In the genomic region with DNA sequence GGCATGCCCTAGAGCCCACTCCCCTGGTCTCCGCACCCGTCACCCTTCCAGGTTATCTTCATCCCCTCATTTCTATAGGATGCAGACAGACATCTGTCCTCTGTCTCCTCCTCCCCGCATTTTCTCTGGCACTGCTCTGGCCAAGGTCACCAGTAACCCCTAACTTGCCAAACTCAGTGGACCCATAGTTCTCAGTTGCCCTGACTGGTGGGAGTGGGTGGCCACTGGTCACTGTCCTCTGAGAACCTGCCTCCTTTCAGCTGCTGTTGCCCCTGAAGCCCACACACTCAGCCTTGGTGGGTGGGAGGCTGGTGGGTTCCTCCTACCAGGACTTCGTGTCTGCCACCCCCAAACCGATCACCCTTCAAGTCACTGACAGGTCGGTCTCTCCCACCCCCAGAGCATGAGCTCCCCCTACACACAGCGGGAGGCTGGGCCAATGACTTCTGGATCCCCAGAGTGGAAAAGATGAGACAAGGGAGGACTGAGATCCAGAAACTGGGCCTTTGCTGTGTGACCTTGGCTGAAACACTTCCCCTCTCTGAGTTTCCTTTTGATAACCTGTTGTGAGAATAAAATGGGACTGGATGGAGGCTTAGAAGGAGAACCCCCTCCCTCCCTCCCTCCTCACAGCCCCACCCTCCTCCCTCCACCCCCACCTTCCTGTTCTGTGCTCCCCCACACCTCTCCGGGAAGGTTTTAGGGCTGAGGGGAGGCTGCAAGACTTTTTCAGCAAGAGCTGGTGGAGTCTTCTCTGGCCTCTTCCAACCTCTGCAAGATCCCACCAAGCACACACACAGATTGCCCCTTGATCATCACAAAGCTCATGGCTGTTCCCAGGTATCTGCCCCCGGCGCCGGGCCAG, we compare ENCODE assay signal across 12 cellular contexts. TPM values are rescaled to one million over a fixed set of nuclear protein-coding genes. Genes with fewer than 3 reads are reported as not detected.
DNase-seq lines count a peak whose midpoint lies in the region; ATAC-seq and TF ChIP-seq lines count a peak whose summit lies in the region.
"Had no signal": no experiment of that assay in that cellular context is flagged by ENCODE, and none has a peak within 500 bp of the region (broad histone marks: within the 10 kb centered on the region; RNA-seq: fewer than 3 reads in every experiment).

No MANE protein-coding gene starts in this region.

- H3K4me1 ChIP-seq in BLaER1 (peaks cover 78% of the 10 kb centered on the region), GM23338 (ENCODE audit: insufficient read depth) (peaks cover 36% of the 10 kb centered on the region), neuronal stem cell (ENCODE audit: control insufficient read depth in 2 of 2, insufficient read depth in 1 of 2, low read depth in 1 of 2, low read length in 2 of 2) (peaks cover 22 to 31% of the 10 kb centered on the region in 2 donors), body of pancreas (peaks cover 32% of the 10 kb centered on the region)

- H2BK12ac ChIP-seq in neuronal stem cell (ENCODE audit: low read length) = no peak overlapping the region

- DNase-seq in GM23338 (ENCODE audit: low spot score) (no peak), astrocyte of the hippocampus (ENCODE audit: low read depth, low spot score) (peak; percentile 37), neuronal stem cell (ENCODE audit: low spot score) (no peak), RKO (ENCODE audit: low spot score) (no peak), body of pancreas (no peak), iPS-NIHi7 (ENCODE audit: extremely low spot score) (no peak)
- DNase-seq: KG1, NCI-H526 treated with DMSO at 0.1 percent for 48 hours, T1000 had no signal

- peaks cover 26% of the 10 kb centered on the region for H3K27me3 Mint-ChIP-seq in GM23338 (ENCODE audit: insufficient read depth, low read depth, poor library complexity)

- no peak for TF ChIP-seq CTCF in GM23338 (conservative IDR thresholded peaks at IDR 0.05; ENCODE audit: low read depth in 2 of 2)
- no peak for TF ChIP-seq CTCF in body of pancreas (IDR thresholded peaks at IDR 0.05)

- H3K9me3 ChIP-seq in BLaER1 (no peaks in the 10 kb centered on the region), neuronal stem cell (replicated peaks in 1 of 2; ENCODE audit: control insufficient read depth in 2 of 2, insufficient read depth in 1 of 2, low read depth in 1 of 2, low read length in 2 of 2) (peaks cover 0 to 1% of the 10 kb centered on the region in 2 donors), body of pancreas (no peaks in the 10 kb centered on the region)

- H3K9me3 Mint-ChIP-seq in GM23338 = no peaks in the 10 kb centered on the region
- H3K9me3 Mint-ChIP-seq: dendritic cell treated with granulocyte-macrophage colony-stimulating factor and Interleukin-4, amounts not matched to agents 40 ng/mL and 50 ng/mL, for 4 days had no signal

- peaks cover 15% of the 10 kb centered on the region for H3K79me1 ChIP-seq in neuronal stem cell (ENCODE audit: low read depth, low read length)

- intact Hi-C loops in body of pancreas (cut with DNase I) = loop anchor here (10.0 kb wide), 1 partner anchor 161 kb away; the partner anchor contains the start of gene MXD3

- no peak overlapping the region for H4K8ac ChIP-seq in neuronal stem cell (ENCODE audit: low read depth, low read length)

- H3K27ac Mint-ChIP-seq in GM23338 = no peak overlapping the region
- H3K27ac Mint-ChIP-seq: dendritic cell treated with granulocyte-macrophage colony-stimulating factor and Interleukin-4, amounts not matched to agents 40 ng/mL and 50 ng/mL, for 4 days had no signal

- no peak overlapping the region for H2BK5ac ChIP-seq in neuronal stem cell (ENCODE audit: low read length)

- no peak overlapping the region for H3K4ac ChIP-seq in neuronal stem cell (ENCODE audit: low read length)

- H2BK120ac ChIP-seq in neuronal stem cell (ENCODE audit: low read depth, low read length) = no peak overlapping the region

- H3K9ac ChIP-seq in BLaER1 (no peak overlapping the region), neuronal stem cell (ENCODE audit: low read depth, low read length, poor library complexity) (peak overlapping the region; percentile 45)

- no CpG with 5 or more reads among the region's 11 CpGs for WGBS in neuronal stem cell (ENCODE audit: extremely low coverage in 2 of 2, insufficient read length in 2 of 2, insufficient replicate concordance in 1 of 2), 2 donors
- 75 to 76% methylated on average over 11 of the region's 11 CpGs for WGBS in body of pancreas, 2 donors

- H3K36me3 Mint-ChIP-seq in GM23338 (ENCODE audit: low read depth) = peaks cover 23% of the 10 kb centered on the region

- H2AFZ ChIP-seq in GM23338 (no peak overlapping the region), neuronal stem cell (ENCODE audit: low read length) (no peak overlapping the region)

- H3K4me3 Mint-ChIP-seq in GM23338 = peak overlapping the region; percentile 0; the same call in 1 of the 3 replicates
- H3K4me3 Mint-ChIP-seq: dendritic cell treated with granulocyte-macrophage colony-stimulating factor and Interleukin-4, amounts not matched to agents 40 ng/mL and 50 ng/mL, for 4 days had no signal

- H3K36me3 ChIP-seq in BLaER1 = peaks cover 16% of the 10 kb centered on the region
- H3K36me3 ChIP-seq in GM23338 (ENCODE audit: insufficient read depth) = 0 out of 2 replicates have a peak, but pooled peaks cover 2% of the 10 kb centered on the region
- H3K36me3 ChIP-seq in neuronal stem cell (replicated peaks in 1 of 2; ENCODE audit: control insufficient read depth in 2 of 2, insufficient read depth in 2 of 2, low read length in 2 of 2) = peaks cover 23 to 33% of the 10 kb centered on the region in 2 donors
- H3K36me3 ChIP-seq in body of pancreas (replicated peaks in 1 of 2; ENCODE audit: insufficient read depth in 1 of 2, low read depth in 2 of 2) = no peaks in the 10 kb centered on the region

- H3K9me2 ChIP-seq in GM23338 (ENCODE audit: insufficient read depth) = no peaks in the 10 kb centered on the region

- peaks cover 50% of the 10 kb centered on the region for H3K4me1 Mint-ChIP-seq in GM23338

- H4K91ac ChIP-seq in neuronal stem cell (ENCODE audit: low read depth, low read length, poor library complexity) = no peak overlapping the region

- peaks cover 29% of the 10 kb centered on the region for H4K20me1 ChIP-seq in BLaER1
- peaks cover 13% of the 10 kb centered on the region for H4K20me1 ChIP-seq in GM23338 (replicated peaks; ENCODE audit: insufficient read depth)

- H2AK5ac ChIP-seq in neuronal stem cell (ENCODE audit: low read depth, low read length) = peak overlapping the region; percentile 49

- no peak overlapping the region for H3K23ac ChIP-seq in neuronal stem cell (ENCODE audit: low read depth, low read length, poor library complexity)

- H3F3A ChIP-seq in GM23338 (replicated peaks; ENCODE audit: low read depth) = peaks cover 26% of the 10 kb centered on the region

- H3K18ac ChIP-seq in neuronal stem cell (ENCODE audit: low read length) = no peak overlapping the region

- H3K4me2 ChIP-seq in BLaER1 (peak overlapping the region; percentile 90), GM23338 (0 out of 2 replicates have a peak overlapping the region, but pooled peaks have one; percentile 73), neuronal stem cell (ENCODE audit: insufficient read depth, low read length, poor library complexity, severe bottlenecking) (no peak overlapping the region)

- no peak overlapping the region for H2BK15ac ChIP-seq in neuronal stem cell (ENCODE audit: low read length)

- no peak overlapping the region for H3K14ac ChIP-seq in neuronal stem cell (ENCODE audit: low read length)

- TF ChIP-seq POLR2A in body of pancreas (IDR thresholded peaks at IDR 0.05) = no peak

- H3K27me3 ChIP-seq in BLaER1 (no peaks in the 10 kb centered on the region), GM23338 (ENCODE audit: insufficient read depth) (no peaks in the 10 kb centered on the region), neuronal stem cell (ENCODE audit: control insufficient read depth in 3 of 3, insufficient read depth in 3 of 3, low read depth in 1 of 3, low read length in 3 of 3) (no peaks in the 10 kb centered on the region), body of pancreas (no peaks in the 10 kb centered on the region)

- H3K27ac ChIP-seq in BLaER1 = no peak overlapping the region
- no peak overlapping the region for H3K27ac ChIP-seq in GM23338 (ENCODE audit: low read depth)
- H3K27ac ChIP-seq in neuronal stem cell (replicated peaks; ENCODE audit: low read length) = peak overlapping the region; percentile 1
- H3K27ac ChIP-seq in body of pancreas = no peak overlapping the region

- H3K4me3 ChIP-seq in BLaER1 = no peak overlapping the region
- no peak overlapping the region for H3K4me3 ChIP-seq in GM23338
- no peak overlapping the region for H3K4me3 ChIP-seq in neuronal stem cell (ENCODE audit: low read length in 2 of 2)
- H3K4me3 ChIP-seq in body of pancreas = no peak overlapping the region

- ATAC-seq in GM23338 (no peak), body of pancreas (no peak), GM21717 (IDR thresholded peaks at IDR 0.05; ENCODE audit: unreplicated experiment) (no peak)

- H3K79me2 ChIP-seq in GM23338 (replicated peaks; ENCODE audit: insufficient read depth) = peaks cover 21% of the 10 kb centered on the region

RNA-seq across cellular contexts. Expression of gene DBN1, which starts 2.4 kb away (rescaled TPM):
- 242 and 290 TPM in 2 replicates for total RNA-seq in GM23338 (2014; rRNA removed; shearing (Covaris generic))
- 102 and 106 TPM in 2 replicates for polyA plus RNA-seq in GM23338 (2016; fragmentation: Nextera tagmentation; extraction: Ambion mirVana)
- polyA plus RNA-seq in neuronal stem cell (2013, experiment 1 of 2) = 205 TPM
- 197 TPM for polyA plus RNA-seq in neuronal stem cell (2013, experiment 2 of 2)
- total RNA-seq in body of pancreas = 10 to 100 TPM; 28.0 to 29.0 TPM

RNA-seq across cellular contexts. Expression of gene PDLIM7, which starts 21.6 kb away (rescaled TPM):
- 73.0 and 94.7 TPM in 2 replicates for total RNA-seq in GM23338 (2014; rRNA removed; shearing (Covaris generic))
- 128 TPM in 2 replicates for polyA plus RNA-seq in GM23338 (2016; fragmentation: Nextera tagmentation; extraction: Ambion mirVana)
- polyA plus RNA-seq in neuronal stem cell (2013, experiment 1 of 2) = 206 TPM
- polyA plus RNA-seq in neuronal stem cell (2013, experiment 2 of 2) = 193 TPM
- 10 to 100 TPM in 1 of 2 donors, 1 to 10 TPM in 1; 7.3 to 15.8 TPM for total RNA-seq in body of pancreas

RNA-seq across cellular contexts. Expression of gene PRR7, which starts 29.2 kb away (rescaled TPM):
- total RNA-seq in GM23338 (2014; rRNA removed; shearing (Covaris generic)) = 6.4 and 9.7 TPM in 2 replicates
- 7.6 and 7.7 TPM in 2 replicates for polyA plus RNA-seq in GM23338 (2016; fragmentation: Nextera tagmentation; extraction: Ambion mirVana)
- 26.8 TPM for polyA plus RNA-seq in neuronal stem cell (2013, experiment 1 of 2)
- 26.8 TPM for polyA plus RNA-seq in neuronal stem cell (2013, experiment 2 of 2)
- 1 to 10 TPM in 1 of 2 donors, under 1 TPM in 1; 0.78 to 1.3 TPM for total RNA-seq in body of pancreas

RNA-seq across cellular contexts. Expression of gene DOK3, which starts 33.8 kb away (rescaled TPM):
- 4.9 and 11.1 TPM in 2 replicates for total RNA-seq in GM23338 (2014; rRNA removed; shearing (Covaris generic))
- polyA plus RNA-seq in GM23338 (2016; fragmentation: Nextera tagmentation; extraction: Ambion mirVana) = 2.2 and 2.8 TPM in 2 replicates
- 1.2 TPM for polyA plus RNA-seq in neuronal stem cell (2013, experiment 1 of 2)
- 1.2 TPM for polyA plus RNA-seq in neuronal stem cell (2013, experiment 2 of 2)
- total RNA-seq in body of pancreas = 1 to 10 TPM; 3.3 to 5.4 TPM

RNA-seq across cellular contexts. Expression of gene DDX41, which starts 41.0 kb away (rescaled TPM):
- 115 and 139 TPM in 2 replicates for total RNA-seq in GM23338 (2014; rRNA removed; shearing (Covaris generic))
- 67.1 and 73.4 TPM in 2 replicates for polyA plus RNA-seq in GM23338 (2016; fragmentation: Nextera tagmentation; extraction: Ambion mirVana)
- 67.4 TPM for polyA plus RNA-seq in neuronal stem cell (2013, experiment 1 of 2)
- 68.2 TPM for polyA plus RNA-seq in neuronal stem cell (2013, experiment 2 of 2)
- 100 to 1,000 TPM in 1 of 2 donors, 10 to 100 TPM in 1; 86.1 to 115 TPM for total RNA-seq in body of pancreas
